ENCODE assay signal across 1 cellular context in the genomic region with DNA sequence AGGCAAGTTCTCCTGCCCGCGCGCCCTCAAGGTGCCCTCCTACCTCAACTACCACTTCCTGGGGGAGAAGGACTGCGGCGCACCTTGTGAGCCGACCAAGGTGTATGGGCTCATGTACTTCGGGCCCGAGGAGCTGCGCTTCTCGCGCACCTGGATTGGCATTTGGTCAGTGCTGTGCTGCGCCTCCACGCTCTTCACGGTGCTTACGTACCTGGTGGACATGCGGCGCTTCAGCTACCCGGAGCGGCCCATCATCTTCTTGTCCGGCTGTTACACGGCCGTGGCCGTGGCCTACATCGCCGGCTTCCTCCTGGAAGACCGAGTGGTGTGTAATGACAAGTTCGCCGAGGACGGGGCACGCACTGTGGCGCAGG.
TF ChIP-seq lines count a peak whose summit lies in the region.

No MANE protein-coding gene starts in this region.

TF ChIP-seq in GM12878, 131 proteins besides CTCF, POLR2A, EP300 and RAD21:
- TF ChIP-seq BHLHE40 (IDR thresholded peaks at IDR 0.05; ENCODE audit: borderline replicate concordance in 1 of 2, low read depth in 2 of 2, low read length in 1 of 2): no peak
- TF ChIP-seq, protein P1, sequence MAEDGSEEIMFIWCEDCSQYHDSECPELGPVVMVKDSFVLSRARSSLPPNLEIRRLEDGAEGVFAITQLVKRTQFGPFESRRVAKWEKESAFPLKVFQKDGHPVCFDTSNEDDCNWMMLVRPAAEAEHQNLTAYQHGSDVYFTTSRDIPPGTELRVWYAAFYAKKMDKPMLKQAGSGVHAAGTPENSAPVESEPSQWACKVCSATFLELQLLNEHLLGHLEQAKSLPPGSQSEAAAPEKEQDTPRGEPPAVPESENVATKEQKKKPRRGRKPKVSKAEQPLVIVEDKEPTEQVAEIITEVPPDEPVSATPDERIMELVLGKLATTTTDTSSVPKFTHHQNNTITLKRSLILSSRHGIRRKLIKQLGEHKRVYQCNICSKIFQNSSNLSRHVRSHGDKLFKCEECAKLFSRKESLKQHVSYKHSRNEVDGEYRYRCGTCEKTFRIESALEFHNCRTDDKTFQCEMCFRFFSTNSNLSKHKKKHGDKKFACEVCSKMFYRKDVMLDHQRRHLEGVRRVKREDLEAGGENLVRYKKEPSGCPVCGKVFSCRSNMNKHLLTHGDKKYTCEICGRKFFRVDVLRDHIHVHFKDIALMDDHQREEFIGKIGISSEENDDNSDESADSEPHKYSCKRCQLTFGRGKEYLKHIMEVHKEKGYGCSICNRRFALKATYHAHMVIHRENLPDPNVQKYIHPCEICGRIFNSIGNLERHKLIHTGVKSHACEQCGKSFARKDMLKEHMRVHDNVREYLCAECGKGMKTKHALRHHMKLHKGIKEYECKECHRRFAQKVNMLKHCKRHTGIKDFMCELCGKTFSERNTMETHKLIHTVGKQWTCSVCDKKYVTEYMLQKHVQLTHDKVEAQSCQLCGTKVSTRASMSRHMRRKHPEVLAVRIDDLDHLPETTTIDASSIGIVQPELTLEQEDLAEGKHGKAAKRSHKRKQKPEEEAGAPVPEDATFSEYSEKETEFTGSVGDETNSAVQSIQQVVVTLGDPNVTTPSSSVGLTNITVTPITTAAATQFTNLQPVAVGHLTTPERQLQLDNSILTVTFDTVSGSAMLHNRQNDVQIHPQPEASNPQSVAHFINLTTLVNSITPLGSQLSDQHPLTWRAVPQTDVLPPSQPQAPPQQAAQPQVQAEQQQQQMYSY (CRISPR knock-in tag; IDR thresholded peaks at IDR 0.05): no peak
- TF ChIP-seq CBX5 (IDR thresholded peaks at IDR 0.05; ENCODE audit: low read depth): no peak
- no peak for TF ChIP-seq CBX3 (IDR thresholded peaks at IDR 0.05; ENCODE audit: borderline replicate concordance, low read depth)
- no peak for TF ChIP-seq SMAD5 (IDR thresholded peaks at IDR 0.05; ENCODE audit: low read depth)
- TF ChIP-seq, protein P2, sequence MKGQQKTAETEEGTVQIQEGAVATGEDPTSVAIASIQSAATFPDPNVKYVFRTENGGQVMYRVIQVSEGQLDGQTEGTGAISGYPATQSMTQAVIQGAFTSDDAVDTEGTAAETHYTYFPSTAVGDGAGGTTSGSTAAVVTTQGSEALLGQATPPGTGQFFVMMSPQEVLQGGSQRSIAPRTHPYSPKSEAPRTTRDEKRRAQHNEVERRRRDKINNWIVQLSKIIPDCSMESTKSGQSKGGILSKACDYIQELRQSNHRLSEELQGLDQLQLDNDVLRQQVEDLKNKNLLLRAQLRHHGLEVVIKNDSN (IDR thresholded peaks at IDR 0.05; ENCODE audit: borderline replicate concordance, extremely low read length, insufficient read depth, low read depth, low read length): no peak
- TF ChIP-seq JUNB (IDR thresholded peaks at IDR 0.05): no peak
- no peak for TF ChIP-seq BACH1 (IDR thresholded peaks at IDR 0.05; ENCODE audit: borderline replicate concordance)
- TF ChIP-seq ZNF217 (IDR thresholded peaks at IDR 0.05): no peak
- no peak for TF ChIP-seq KDM1A (IDR thresholded peaks at IDR 0.05; ENCODE audit: borderline replicate concordance)
TF ChIP-seq in GM12878: peak in this region for 0.
